2 cellular contexts compared by ENCODE assay signal in genomic region chr5:82275267-82275664, GRCh38.
TF ChIP-seq lines count a peak whose summit lies in the region.

No MANE protein-coding gene starts in this region.

TF ChIP-seq in HepG2, 621 proteins besides CTCF, POLR2A, EP300 and RAD21:
- TF ChIP-seq POLR2AphosphoS2 (IDR thresholded peaks at IDR 0.05; ENCODE audit: low read depth, low read length) (peak; percentile 79; the same call in 1 of the 2 replicates), KAT7 (CRISPR knock-in tag; IDR thresholded peaks at IDR 0.05; ENCODE audit: borderline replicate concordance) (no peak), RBFOX2 (IDR thresholded peaks at IDR 0.05; ENCODE audit: low read depth, low read length) (peak; percentile 50; the same call in 1 of the 2 replicates), PAF1 (CRISPR knock-in tag; IDR thresholded peaks at IDR 0.05) (peak; percentile 77; the same call in 1 of the 2 replicates), HNF4G (IDR thresholded peaks at IDR 0.05; ENCODE audit: borderline replicate concordance, low read depth, low read length) (no peak), HNF4G (CRISPR knock-in tag; IDR thresholded peaks at IDR 0.05; ENCODE audit: borderline replicate concordance, low read depth) (no peak), POLR2AphosphoS5 (IDR thresholded peaks at IDR 0.05; ENCODE audit: low read depth, low read length) (peak; percentile 45), ZNF850 (CRISPR knock-in tag; conservative IDR thresholded peaks at IDR 0.05) (no peak)
- TF ChIP-seq, protein P1, sequence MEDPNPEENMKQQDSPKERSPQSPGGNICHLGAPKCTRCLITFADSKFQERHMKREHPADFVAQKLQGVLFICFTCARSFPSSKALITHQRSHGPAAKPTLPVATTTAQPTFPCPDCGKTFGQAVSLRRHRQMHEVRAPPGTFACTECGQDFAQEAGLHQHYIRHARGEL (CRISPR knock-in tag; IDR thresholded peaks at IDR 0.05), result no peak

TF ChIP-seq in K562, 482 proteins besides CTCF, POLR2A, EP300 and RAD21 (continues in another document):
- TF ChIP-seq ERF (CRISPR knock-in tag; IDR thresholded peaks at IDR 0.05) (no peak), POLR2AphosphoS2 (IDR thresholded peaks at IDR 0.05; ENCODE audit: low read length) (peak; percentile 22; the same call in 1 of the 2 replicates), ZNF445 (CRISPR knock-in tag; IDR thresholded peaks at IDR 0.05; ENCODE audit: low read depth) (no peak), THRB (CRISPR knock-in tag; conservative IDR thresholded peaks at IDR 0.05) (peak; percentile 86), KAT7 (CRISPR knock-in tag; IDR thresholded peaks at IDR 0.05; ENCODE audit: borderline replicate concordance) (no peak), ZFX (CRISPR knock-in tag; IDR thresholded peaks at IDR 0.05) (no peak), ZC3H4 (CRISPR knock-in tag; IDR thresholded peaks at IDR 0.05; ENCODE audit: borderline replicate concordance) (no peak), HOMEZ (CRISPR knock-in tag; IDR thresholded peaks at IDR 0.05) (no peak), HDAC3 (IDR thresholded peaks at IDR 0.05; ENCODE audit: borderline replicate concordance, partially characterized antibody) (no peak), AFF4 (CRISPR knock-in tag; IDR thresholded peaks at IDR 0.05) (0 out of 2 replicates have a peak, but pooled peaks have one; percentile 40), OTX1 (CRISPR knock-in tag; IDR thresholded peaks at IDR 0.05) (peak; percentile 68; the same call in 1 of the 2 replicates), RBBP5 (IDR thresholded peaks at IDR 0.05; ENCODE audit: borderline replicate concordance, insufficient read depth, low read length, poor library complexity, severe bottlenecking) (no peak), STAG1 (CRISPR knock-in tag; IDR thresholded peaks at IDR 0.05; ENCODE audit: borderline replicate concordance) (no peak), SMAD3 (CRISPR knock-in tag; conservative IDR thresholded peaks at IDR 0.05) (0 out of 2 replicates have a peak, but pooled peaks have one; percentile 19), RFX5 (IDR thresholded peaks at IDR 0.05; ENCODE audit: low read depth, low read length) (no peak), SUPT5H (IDR thresholded peaks at IDR 0.05) (peak; percentile 81), CBFA2T2 (conservative IDR thresholded peaks at IDR 0.05) (no peak), NR2C1 (IDR thresholded peaks at IDR 0.05) (no peak), NR2C1 (tag; IDR thresholded peaks at IDR 0.05) (no peak), CBFA2T3 (IDR thresholded peaks at IDR 0.05) (no peak), ZBTB11 (CRISPR knock-in tag; IDR thresholded peaks at IDR 0.05) (no peak), HSF4 (CRISPR knock-in tag; IDR thresholded peaks at IDR 0.05; ENCODE audit: borderline replicate concordance) (no peak), NFXL1 (CRISPR knock-in tag; IDR thresholded peaks at IDR 0.05) (peak; percentile 55; the same call in 1 of the 2 replicates), CBX1 (IDR thresholded peaks at IDR 0.05; ENCODE audit: low read depth) (0 out of 2 replicates have a peak, but pooled peaks have one; percentile 6), SMAD2 (IDR thresholded peaks at IDR 0.05; ENCODE audit: low read depth, low read length) (no peak), TSHZ1 (CRISPR knock-in tag; IDR thresholded peaks at IDR 0.05) (no peak), POLR2B (IDR thresholded peaks at IDR 0.05; ENCODE audit: low read depth, partially characterized antibody) (peak; percentile 38), NCOR1 (IDR thresholded peaks at IDR 0.05) (0 out of 2 replicates have a peak, but pooled peaks have one; percentile 11), ZNF316 (IDR thresholded peaks at IDR 0.05) (no peak), SIN3B (IDR thresholded peaks at IDR 0.05; ENCODE audit: low read depth) (0 out of 2 replicates have a peak, but pooled peaks have one; percentile 5), NEUROD1 (IDR thresholded peaks at IDR 0.05; ENCODE audit: borderline replicate concordance, low read depth, low read length, partially characterized antibody) (no peak), SRF (CRISPR knock-in tag; IDR thresholded peaks at IDR 0.05) (no peak), TEAD1 (CRISPR knock-in tag; IDR thresholded peaks at IDR 0.05) (0 out of 4 replicates have a peak, but pooled peaks of 1 of the 2 experiments have one; percentile 30), ZNF717 (CRISPR knock-in tag; IDR thresholded peaks at IDR 0.05) (peak; percentile 88), ZBTB26 (CRISPR knock-in tag; IDR thresholded peaks at IDR 0.05) (peak; percentile 42; the same call in 1 of the 2 replicates), KLF10 (CRISPR knock-in tag; IDR thresholded peaks at IDR 0.05) (peak; percentile 30; the same call in 1 of the 2 replicates), PML (IDR thresholded peaks at IDR 0.05; ENCODE audit: low read length) (peak; percentile 55; the same call in 1 of the 2 replicates)
- TF ChIP-seq, protein P2, sequence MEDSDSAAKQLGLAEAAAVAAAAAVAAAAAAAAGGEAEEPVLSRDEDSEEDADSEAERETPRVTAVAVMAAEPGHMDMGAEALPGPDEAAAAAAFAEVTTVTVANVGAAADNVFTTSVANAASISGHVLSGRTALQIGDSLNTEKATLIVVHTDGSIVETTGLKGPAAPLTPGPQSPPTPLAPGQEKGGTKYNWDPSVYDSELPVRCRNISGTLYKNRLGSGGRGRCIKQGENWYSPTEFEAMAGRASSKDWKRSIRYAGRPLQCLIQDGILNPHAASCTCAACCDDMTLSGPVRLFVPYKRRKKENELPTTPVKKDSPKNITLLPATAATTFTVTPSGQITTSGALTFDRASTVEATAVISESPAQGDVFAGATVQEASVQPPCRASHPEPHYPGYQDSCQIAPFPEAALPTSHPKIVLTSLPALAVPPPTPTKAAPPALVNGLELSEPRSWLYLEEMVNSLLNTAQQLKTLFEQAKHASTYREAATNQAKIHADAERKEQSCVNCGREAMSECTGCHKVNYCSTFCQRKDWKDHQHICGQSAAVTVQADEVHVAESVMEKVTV (CRISPR knock-in tag; IDR thresholded peaks at IDR 0.05), result 0 out of 2 replicates have a peak, but pooled peaks have one; percentile 4
- TF ChIP-seq, protein P3, sequence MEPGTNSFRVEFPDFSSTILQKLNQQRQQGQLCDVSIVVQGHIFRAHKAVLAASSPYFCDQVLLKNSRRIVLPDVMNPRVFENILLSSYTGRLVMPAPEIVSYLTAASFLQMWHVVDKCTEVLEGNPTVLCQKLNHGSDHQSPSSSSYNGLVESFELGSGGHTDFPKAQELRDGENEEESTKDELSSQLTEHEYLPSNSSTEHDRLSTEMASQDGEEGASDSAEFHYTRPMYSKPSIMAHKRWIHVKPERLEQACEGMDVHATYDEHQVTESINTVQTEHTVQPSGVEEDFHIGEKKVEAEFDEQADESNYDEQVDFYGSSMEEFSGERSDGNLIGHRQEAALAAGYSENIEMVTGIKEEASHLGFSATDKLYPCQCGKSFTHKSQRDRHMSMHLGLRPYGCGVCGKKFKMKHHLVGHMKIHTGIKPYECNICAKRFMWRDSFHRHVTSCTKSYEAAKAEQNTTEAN (CRISPR knock-in tag; IDR thresholded peaks at IDR 0.05), result no peak
